7 cellular contexts compared by ENCODE assay signal in genomic region chr1:20483833-20484525, GRCh38. TPM values are rescaled to one million over a fixed set of nuclear protein-coding genes. Genes with fewer than 3 reads are reported as not detected.
DNase-seq lines count a peak whose midpoint lies in the region; ATAC-seq and TF ChIP-seq lines count a peak whose summit lies in the region.

No MANE protein-coding gene starts in this region.

- H3K27ac ChIP-seq in Peyer's patch (peak overlapping the region; percentile 31 to 100 (median 86)), endodermal cell (ENCODE audit: low read depth, low read length) (no peak overlapping the region), mucosa of rectum (ENCODE audit: low read depth in 2 of 2, low read length in 2 of 2) (peak overlapping the region; percentile 86 to 100), aorta (ENCODE audit: low read depth in 1 of 2, low read length in 2 of 2) (no peak overlapping the region)

- peaks cover 42% of the 10 kb centered on the region for H3K4me1 Mint-ChIP-seq in endodermal cell

- peak overlapping the region; percentile 52 for H3K27ac Mint-ChIP-seq in endodermal cell

- TF ChIP-seq POLR2A in Peyer's patch (IDR thresholded peaks at IDR 0.05) = no peak

- H3K36me3 Mint-ChIP-seq in endodermal cell (ENCODE audit: low read depth) = no peaks in the 10 kb centered on the region

- whole genome bisulfite sequencing in endodermal cell (ENCODE audit: insufficient coverage in 1 of 2, insufficient read length in 1 of 2), 2 experiments = 1% methylated on average over 45 to 57 of the region's 59 CpGs
- WGBS in aorta, 2 donors = 5% methylated on average over 55 to 59 of the region's 59 CpGs

- no peaks in the 10 kb centered on the region for H3K27me3 ChIP-seq in Peyer's patch
- peaks cover 61% of the 10 kb centered on the region for H3K27me3 ChIP-seq in endodermal cell (ENCODE audit: control insufficient read depth, insufficient read depth, low read length, poor library complexity, severe bottlenecking)
- H3K27me3 ChIP-seq in mucosa of rectum (ENCODE audit: control insufficient read depth in 2 of 2, insufficient read depth in 2 of 2, low read length in 2 of 2) = no peaks in the 10 kb centered on the region
- H3K27me3 ChIP-seq in aorta (ENCODE audit: control insufficient read depth in 1 of 2, insufficient read depth in 2 of 2, low read length in 1 of 2) = no peaks in the 10 kb centered on the region

- H3K36me3 ChIP-seq in Peyer's patch (no peaks in the 10 kb centered on the region), endodermal cell (ENCODE audit: control insufficient read depth, insufficient read depth, low read length) (no peaks in the 10 kb centered on the region), mucosa of rectum (ENCODE audit: control insufficient read depth in 2 of 2, insufficient read depth in 2 of 2, low read length in 2 of 2) (no peaks in the 10 kb centered on the region), aorta (ENCODE audit: control insufficient read depth in 1 of 2, insufficient read depth in 2 of 2, low read length in 1 of 2) (no peaks in the 10 kb centered on the region)

- H3K4me1 ChIP-seq in Peyer's patch (peaks cover 0 to 64% (median 12%) of the 10 kb centered on the region in 4 donors), endodermal cell (ENCODE audit: control insufficient read depth, insufficient read depth, low read length) (peaks cover 7% of the 10 kb centered on the region), mucosa of rectum (ENCODE audit: control insufficient read depth in 2 of 2, insufficient read depth in 2 of 2, low read length in 2 of 2) (peaks cover 50 to 57% of the 10 kb centered on the region in 2 donors), aorta (ENCODE audit: control insufficient read depth in 1 of 2, insufficient read depth in 2 of 2, low read length in 2 of 2) (no peaks in the 10 kb centered on the region)

- H3K9me3 ChIP-seq in Peyer's patch = no peaks in the 10 kb centered on the region
- H3K9me3 ChIP-seq in endodermal cell (ENCODE audit: control insufficient read depth, low read length) = no peaks in the 10 kb centered on the region
- H3K9me3 ChIP-seq in mucosa of rectum (ENCODE audit: control insufficient read depth in 2 of 2, low read length in 2 of 2) = no peaks in the 10 kb centered on the region
- no peaks in the 10 kb centered on the region for H3K9me3 ChIP-seq in aorta (ENCODE audit: control insufficient read depth, low read length)

- ATAC-seq in aorta (ENCODE audit: low FRiP score) (no peak), HG03135 (IDR thresholded peaks at IDR 0.05; ENCODE audit: unreplicated experiment) (no peak)

- no peak overlapping the region for H3K9ac ChIP-seq in endodermal cell (ENCODE audit: extremely low read depth, low read length, poor library complexity, severe bottlenecking)
- H3K9ac ChIP-seq in mucosa of rectum (ENCODE audit: low read depth in 1 of 2, low read length in 2 of 2) = peak overlapping the region; percentile 93 to 98

- peak; percentile 32 for DNase-seq in GM03348 (ENCODE audit: low spot score)
- DNase-seq in Peyer's patch = peak in 1 of 3 donors; percentile 65
- DNase-seq in endodermal cell = peak; percentile 82
- DNase-seq in aorta = no peak
- DNase-seq in SW480 (ENCODE audit: low spot score) = no peak

- peaks cover 87% of the 10 kb centered on the region for H3K27me3 Mint-ChIP-seq in endodermal cell (ENCODE audit: insufficient read depth)

- H3K9me3 Mint-ChIP-seq in endodermal cell = no peaks in the 10 kb centered on the region

- peak overlapping the region; percentile 55 to 92 (median 70) for H3K4me3 ChIP-seq in Peyer's patch
- peak overlapping the region; percentile 80 for H3K4me3 ChIP-seq in endodermal cell (ENCODE audit: low read length)
- H3K4me3 ChIP-seq in mucosa of rectum (ENCODE audit: low read length in 2 of 2) = peak overlapping the region; percentile 82 to 88
- peak overlapping the region; percentile 37 to 55 for H3K4me3 ChIP-seq in aorta (ENCODE audit: low read length in 2 of 2)

- TF ChIP-seq CTCF in Peyer's patch (IDR thresholded peaks at IDR 0.05) (no peak), endodermal cell (conservative IDR thresholded peaks at IDR 0.05) (peak; percentile 60)

- peak overlapping the region; percentile 83 for H3K4me3 Mint-ChIP-seq in endodermal cell

- intact Hi-C loops in aorta (cut with DNase I) = no loop called here

RNA-seq across cellular contexts. Expression of gene CAMK2N1, which starts 2.0 kb away (rescaled TPM):
- 10 to 100 TPM; 18.2 to 89.7 (median 75.1) TPM for total RNA-seq in Peyer's patch
- 10 to 100 TPM; 10.2 to 16.2 TPM for total RNA-seq in endodermal cell
- 29.4 TPM for polyA plus RNA-seq in endodermal cell (2013, experiment 1 of 2)
- polyA plus RNA-seq in endodermal cell (2013, experiment 2 of 2) = 26.4 TPM
- total RNA-seq in aorta = 10 to 100 TPM; 11.5 to 21.8 TPM
- 10 to 100 TPM in 1 of 2 donors, 1 to 10 TPM in 1; 9.6 to 36.8 TPM for polyA plus RNA-seq in aorta

RNA-seq across cellular contexts. Expression of gene MUL1, which starts 24.0 kb away (rescaled TPM):
- 10 to 100 TPM in 3 of 4 donors, 1 to 10 TPM in 1; 5.8 to 42.9 (median 28.7) TPM for total RNA-seq in Peyer's patch
- 10 to 100 TPM; 15.6 to 19.8 TPM for total RNA-seq in endodermal cell
- 20.6 TPM for polyA plus RNA-seq in endodermal cell (2013, experiment 1 of 2)
- polyA plus RNA-seq in endodermal cell (2013, experiment 2 of 2) = 17.8 TPM
- total RNA-seq in aorta = 10 to 100 TPM; 16.8 to 18.6 TPM
- 1 to 10 TPM; 5.5 to 9.6 TPM for polyA plus RNA-seq in aorta

Comparison
In these comparisons a context has a peak if more than half of its experiments do, and no peak if none do; other contexts are left out.
1. DNase-seq: peak in GM03348 (single experiment) and endodermal cell (single experiment); none in aorta (0 of 2) and SW480 (single experiment).
2. H3K27ac ChIP-seq: peak in Peyer's patch (4 of 4) and mucosa of rectum (2 of 2); none in endodermal cell (single experiment) and aorta (0 of 2).
3. Peak in every context shown above with its lines, with median percentiles within 50 percentile points of each other: H3K4me3 ChIP-seq.